Comparison of ENCODE assay signal across 11 cellular contexts in the genomic region with DNA sequence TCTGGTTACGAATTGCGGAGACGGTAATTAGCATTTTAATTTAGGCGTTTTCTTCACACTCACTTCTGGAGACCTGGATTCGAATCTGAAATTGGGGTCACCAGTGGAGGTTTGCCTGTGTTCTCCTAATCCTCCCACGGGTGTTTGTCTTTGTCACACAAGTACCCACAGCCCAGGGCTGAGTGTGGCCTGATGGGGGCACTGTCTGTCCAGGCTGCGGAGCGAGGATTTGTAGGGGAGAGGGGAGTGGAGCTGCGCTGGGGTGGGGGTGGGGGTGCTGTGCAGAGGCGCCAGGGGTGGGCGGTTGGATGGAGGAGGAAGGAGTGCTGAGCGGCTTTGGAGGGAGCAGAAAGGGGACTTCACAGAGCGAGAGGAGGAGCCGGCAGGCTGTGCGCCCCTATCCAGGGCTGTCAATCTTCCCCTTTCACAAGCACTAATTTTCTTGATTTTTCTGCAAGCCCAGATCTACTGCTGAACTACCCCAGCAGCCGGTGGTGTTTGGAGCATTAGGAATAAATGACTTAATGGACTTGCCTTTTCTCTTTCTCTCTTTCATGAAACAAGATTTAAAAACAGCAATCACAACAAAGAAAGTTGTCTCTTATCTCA. TPM values are rescaled to one million over a fixed set of nuclear protein-coding genes. Genes with fewer than 3 reads are reported as not detected.
A peak's percentile ranks its signal among the peaks of the same experiment; 100 is the strongest.
DNase-seq lines count a peak whose midpoint lies in the region; ATAC-seq and TF ChIP-seq lines count a peak whose summit lies in the region.
"Had no signal": no experiment of that assay in that cellular context is flagged by ENCODE, and none has a peak within 500 bp of the region (broad histone marks: within the 10 kb centered on the region; RNA-seq: fewer than 3 reads in every experiment).

No MANE protein-coding gene starts in this region.

- no peak overlapping the region for H3K4me3 Mint-ChIP-seq in Calu3 (ENCODE audit: low read depth, unreplicated experiment)
- no peak overlapping the region; the same call in 1 of the 2 replicates for H3K4me3 Mint-ChIP-seq in WTC11
- H3K4me3 Mint-ChIP-seq: T-helper 2 cell treated with Interferon-gamma antibody and Interleukin-4, amounts not matched to agents 5 μg/mL and 100 μg/mL, for 36 hours had no signal

- TF ChIP-seq CTCF in Calu3 (IDR thresholded peaks at IDR 0.05; ENCODE audit: unreplicated experiment), result peak; percentile 12
- peak; percentile 36 for TF ChIP-seq CTCF in GM20000 (IDR thresholded peaks at IDR 0.05; ENCODE audit: extremely low read depth, missing control alignments)
- TF ChIP-seq CTCF in WTC11 (IDR thresholded peaks at IDR 0.05), result no peak

- no peak overlapping the region for H3K27ac Mint-ChIP-seq in Calu3 (ENCODE audit: unreplicated experiment)
- H3K27ac Mint-ChIP-seq in WTC11, result peak overlapping the region; percentile 37; the same call in 1 of the 2 replicates
- H3K27ac Mint-ChIP-seq: T-helper 2 cell treated with Interferon-gamma antibody and Interleukin-4, amounts not matched to agents 5 μg/mL and 100 μg/mL, for 36 hours had no signal

- H3K36me3 Mint-ChIP-seq in Calu3 (ENCODE audit: insufficient read depth, unreplicated experiment) (no peaks in the 10 kb centered on the region), WTC11 (no peaks in the 10 kb centered on the region)

- peak; percentile 29 for DNase-seq in Calu3
- DNase-seq in GM20000 (ENCODE audit: low spot score), result no peak
- DNase-seq in WTC11 (ENCODE audit: low spot score), result peak; percentile 70
- peak; percentile 10 to 62 for DNase-seq in lung microvascular endothelial cell (ENCODE audit: low read depth in 2 of 2)
- DNase-seq in globus pallidus (ENCODE audit: low spot score), result no peak
- DNase-seq in DMS153 treated with DMSO at 0.1 percent for 48 hours (lab: John Stamatoyannopoulos, UW; ENCODE audit: unreplicated experiment), result no peak
- DNase-seq in NCI-H510A (lab: John Stamatoyannopoulos, UW), result no peak
- no peak for DNase-seq in H4 (ENCODE audit: low spot score)
- DNase-seq: colonic mucosa, midbrain had no signal

- H3K9me3 Mint-ChIP-seq in Calu3 (ENCODE audit: low read depth, unreplicated experiment), result no peaks in the 10 kb centered on the region
- no peaks in the 10 kb centered on the region for H3K9me3 Mint-ChIP-seq in WTC11
- H3K9me3 Mint-ChIP-seq: T-helper 2 cell treated with Interferon-gamma antibody and Interleukin-4, amounts not matched to agents 5 μg/mL and 100 μg/mL, for 36 hours had no signal

- CTCF ChIA-PET in Calu3 (lab: Charles Lee) (interaction anchor here (0.9 to 1.2 kb wide), 2 partner anchors 25 to 203 kb away, joined by 3 read pairs; no protein-coding TSS in a partner anchor), WTC11 (lab: Charles Lee) (interaction anchor here (0.5 to 14.2 kb wide), 48 partner anchors 11 to 378 kb away, joined by 3 to 233 read pairs (median 6); a partner anchor contains a TSS)

- ATAC-seq in WTC11, result peak; percentile 53

- no TSS peak for BruUV-seq in Calu3 (replicated peaks; lab: Mats Ljungman, UMichigan)

- H3K4me1 Mint-ChIP-seq in Calu3 (ENCODE audit: low read depth, unreplicated experiment) (no peaks in the 10 kb centered on the region), WTC11 (peaks cover 59% of the 10 kb centered on the region)

- peaks cover 88% of the 10 kb centered on the region for H3K27me3 Mint-ChIP-seq in Calu3 (ENCODE audit: unreplicated experiment)
- peaks cover 7% of the 10 kb centered on the region for H3K27me3 Mint-ChIP-seq in WTC11 (ENCODE audit: low read depth)

- intact Hi-C loops in Calu3 (cut with micrococcal nuclease; ENCODE audit: unreplicated experiment), result no loop called here

- POLR2A ChIA-PET in WTC11 (lab: Charles Lee), result interaction anchor here (1.0 kb wide), 1 partner anchor 74 kb away, joined by 3 read pairs; no protein-coding TSS in a partner anchor

TF ChIP-seq in WTC11, 78 proteins besides CTCF, POLR2A, EP300 and RAD21:
- TF ChIP-seq ZNF138 (CRISPR knock-in tag; conservative IDR thresholded peaks at IDR 0.05) (no peak), ATF1 (CRISPR knock-in tag; IDR thresholded peaks at IDR 0.05) (no peak), NFATC4 (CRISPR knock-in tag; IDR thresholded peaks at IDR 0.05) (no peak), TEAD1 (CRISPR knock-in tag; IDR thresholded peaks at IDR 0.05) (no peak), EMX1 (CRISPR knock-in tag; IDR thresholded peaks at IDR 0.05) (no peak), FOXK1 (CRISPR knock-in tag; IDR thresholded peaks at IDR 0.05) (no peak)

RNA-seq across cellular contexts. Expression of a gene that starts 53.1 kb away (rescaled TPM):
- total RNA-seq in Calu3 (2022) (66.3 and 67.7 TPM in 2 replicates), WTC11 (2021) (45.7 to 47.8 TPM (median 46.1 TPM) in 3 replicates), lung microvascular endothelial cell (34.4 and 38.7 TPM in 2 replicates)
- total RNA-seq in H4 (2014; rRNA removed; shearing (Covaris generic)), result 48.0 and 49.6 TPM in 2 replicates

Comparison
In these comparisons a context has a peak if more than half of its experiments do, and no peak if none do; other contexts are left out.
1. DNase-seq: peak in Calu3 (single experiment), WTC11 (single experiment) and lung microvascular endothelial cell (2 of 2); none in GM20000 (single experiment), globus pallidus (single experiment), DMS153 treated with DMSO at 0.1 percent for 48 hours (single experiment), NCI-H510A (single experiment) and H4 (single experiment).